Comparison of ENCODE assay signal across 1 cellular context in the genomic region with DNA sequence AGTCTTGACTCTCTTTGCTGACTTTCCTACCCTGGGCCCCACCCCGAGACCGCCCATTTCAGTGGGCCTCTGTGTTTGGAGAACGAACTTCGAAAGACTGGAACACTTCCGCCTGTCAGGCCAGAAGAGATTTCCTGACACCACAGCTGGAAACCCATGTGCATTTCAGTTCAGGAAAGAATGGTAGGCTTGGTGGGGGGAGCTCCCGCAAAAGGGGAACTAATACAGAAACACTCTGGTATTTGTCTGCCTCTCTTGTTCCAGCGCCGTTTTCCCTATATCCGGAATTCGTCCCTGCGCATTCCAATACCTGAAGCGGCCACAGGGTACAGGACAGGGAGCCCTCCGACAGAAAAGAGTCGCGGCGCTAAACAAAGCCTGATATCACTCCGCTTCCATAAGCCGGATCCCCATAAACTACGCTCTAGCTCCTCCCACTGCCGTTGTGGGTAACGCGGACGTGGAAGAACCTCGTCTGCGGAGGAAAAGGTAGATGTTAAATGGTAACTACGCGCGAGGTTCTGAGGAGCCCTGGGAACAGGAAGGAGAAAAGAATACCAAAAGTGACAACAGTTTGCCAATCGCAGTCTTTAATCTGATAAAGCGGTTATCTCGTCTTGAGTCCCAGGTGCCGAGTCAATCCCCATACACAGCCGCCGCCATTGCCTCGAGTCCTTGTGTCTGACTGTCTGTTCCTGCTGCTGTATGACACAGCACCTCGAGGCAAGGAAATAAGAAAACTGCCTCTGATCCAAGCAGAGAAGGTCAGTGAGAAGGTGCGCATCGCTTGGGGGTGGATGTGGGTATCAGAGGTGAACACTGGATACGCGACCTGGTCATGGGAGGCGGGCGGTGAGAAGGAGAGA.
TF ChIP-seq lines count a peak whose summit lies in the region.

A gene (plus strand): TSS at position 432 of the 866 bp plus-strand sequence. CDS start 2,627 bp downstream, outside the sequence.

TF ChIP-seq in HepG2, 621 proteins besides CTCF, POLR2A, EP300 and RAD21 (continued from another document and continues in another):
- TF ChIP-seq, protein P1, sequence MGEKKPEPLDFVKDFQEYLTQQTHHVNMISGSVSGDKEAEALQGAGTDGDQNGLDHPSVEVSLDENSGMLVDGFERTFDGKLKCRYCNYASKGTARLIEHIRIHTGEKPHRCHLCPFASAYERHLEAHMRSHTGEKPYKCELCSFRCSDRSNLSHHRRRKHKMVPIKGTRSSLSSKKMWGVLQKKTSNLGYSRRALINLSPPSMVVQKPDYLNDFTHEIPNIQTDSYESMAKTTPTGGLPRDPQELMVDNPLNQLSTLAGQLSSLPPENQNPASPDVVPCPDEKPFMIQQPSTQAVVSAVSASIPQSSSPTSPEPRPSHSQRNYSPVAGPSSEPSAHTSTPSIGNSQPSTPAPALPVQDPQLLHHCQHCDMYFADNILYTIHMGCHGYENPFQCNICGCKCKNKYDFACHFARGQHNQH (CRISPR knock-in tag; IDR thresholded peaks at IDR 0.05): no peak; the same call in 1 of the 2 replicates
- TF ChIP-seq, protein P2, sequence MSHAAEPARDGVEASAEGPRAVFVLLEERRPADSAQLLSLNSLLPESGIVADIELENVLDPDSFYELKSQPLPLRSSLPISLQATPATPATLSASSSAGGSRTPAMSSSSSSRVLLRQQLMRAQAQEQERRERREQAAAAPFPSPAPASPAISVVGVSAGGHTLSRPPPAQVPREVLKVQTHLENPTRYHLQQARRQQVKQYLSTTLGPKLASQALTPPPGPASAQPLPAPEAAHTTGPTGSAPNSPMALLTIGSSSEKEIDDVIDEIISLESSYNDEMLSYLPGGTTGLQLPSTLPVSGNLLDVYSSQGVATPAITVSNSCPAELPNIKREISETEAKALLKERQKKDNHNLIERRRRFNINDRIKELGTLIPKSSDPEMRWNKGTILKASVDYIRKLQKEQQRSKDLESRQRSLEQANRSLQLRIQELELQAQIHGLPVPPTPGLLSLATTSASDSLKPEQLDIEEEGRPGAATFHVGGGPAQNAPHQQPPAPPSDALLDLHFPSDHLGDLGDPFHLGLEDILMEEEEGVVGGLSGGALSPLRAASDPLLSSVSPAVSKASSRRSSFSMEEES (CRISPR knock-in tag; IDR thresholded peaks at IDR 0.05): 0 out of 2 replicates have a peak, but pooled peaks have one; percentile 26
- 0 out of 2 replicates have a peak, but pooled peaks have one; percentile 10 for TF ChIP-seq THAP11 (CRISPR knock-in tag; IDR thresholded peaks at IDR 0.05)
- no peak for TF ChIP-seq ZNF256 (CRISPR knock-in tag; conservative IDR thresholded peaks at IDR 0.05)
- TF ChIP-seq THYN1 (CRISPR knock-in tag; IDR thresholded peaks at IDR 0.05; ENCODE audit: borderline replicate concordance, low read depth): no peak
- TF ChIP-seq, protein P3, sequence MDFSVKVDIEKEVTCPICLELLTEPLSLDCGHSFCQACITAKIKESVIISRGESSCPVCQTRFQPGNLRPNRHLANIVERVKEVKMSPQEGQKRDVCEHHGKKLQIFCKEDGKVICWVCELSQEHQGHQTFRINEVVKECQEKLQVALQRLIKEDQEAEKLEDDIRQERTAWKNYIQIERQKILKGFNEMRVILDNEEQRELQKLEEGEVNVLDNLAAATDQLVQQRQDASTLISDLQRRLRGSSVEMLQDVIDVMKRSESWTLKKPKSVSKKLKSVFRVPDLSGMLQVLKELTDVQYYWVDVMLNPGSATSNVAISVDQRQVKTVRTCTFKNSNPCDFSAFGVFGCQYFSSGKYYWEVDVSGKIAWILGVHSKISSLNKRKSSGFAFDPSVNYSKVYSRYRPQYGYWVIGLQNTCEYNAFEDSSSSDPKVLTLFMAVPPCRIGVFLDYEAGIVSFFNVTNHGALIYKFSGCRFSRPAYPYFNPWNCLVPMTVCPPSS (IDR thresholded peaks at IDR 0.05): no peak
- TF ChIP-seq DNMT3B (CRISPR knock-in tag; conservative IDR thresholded peaks at IDR 0.05): no peak
- TF ChIP-seq, protein P4, sequence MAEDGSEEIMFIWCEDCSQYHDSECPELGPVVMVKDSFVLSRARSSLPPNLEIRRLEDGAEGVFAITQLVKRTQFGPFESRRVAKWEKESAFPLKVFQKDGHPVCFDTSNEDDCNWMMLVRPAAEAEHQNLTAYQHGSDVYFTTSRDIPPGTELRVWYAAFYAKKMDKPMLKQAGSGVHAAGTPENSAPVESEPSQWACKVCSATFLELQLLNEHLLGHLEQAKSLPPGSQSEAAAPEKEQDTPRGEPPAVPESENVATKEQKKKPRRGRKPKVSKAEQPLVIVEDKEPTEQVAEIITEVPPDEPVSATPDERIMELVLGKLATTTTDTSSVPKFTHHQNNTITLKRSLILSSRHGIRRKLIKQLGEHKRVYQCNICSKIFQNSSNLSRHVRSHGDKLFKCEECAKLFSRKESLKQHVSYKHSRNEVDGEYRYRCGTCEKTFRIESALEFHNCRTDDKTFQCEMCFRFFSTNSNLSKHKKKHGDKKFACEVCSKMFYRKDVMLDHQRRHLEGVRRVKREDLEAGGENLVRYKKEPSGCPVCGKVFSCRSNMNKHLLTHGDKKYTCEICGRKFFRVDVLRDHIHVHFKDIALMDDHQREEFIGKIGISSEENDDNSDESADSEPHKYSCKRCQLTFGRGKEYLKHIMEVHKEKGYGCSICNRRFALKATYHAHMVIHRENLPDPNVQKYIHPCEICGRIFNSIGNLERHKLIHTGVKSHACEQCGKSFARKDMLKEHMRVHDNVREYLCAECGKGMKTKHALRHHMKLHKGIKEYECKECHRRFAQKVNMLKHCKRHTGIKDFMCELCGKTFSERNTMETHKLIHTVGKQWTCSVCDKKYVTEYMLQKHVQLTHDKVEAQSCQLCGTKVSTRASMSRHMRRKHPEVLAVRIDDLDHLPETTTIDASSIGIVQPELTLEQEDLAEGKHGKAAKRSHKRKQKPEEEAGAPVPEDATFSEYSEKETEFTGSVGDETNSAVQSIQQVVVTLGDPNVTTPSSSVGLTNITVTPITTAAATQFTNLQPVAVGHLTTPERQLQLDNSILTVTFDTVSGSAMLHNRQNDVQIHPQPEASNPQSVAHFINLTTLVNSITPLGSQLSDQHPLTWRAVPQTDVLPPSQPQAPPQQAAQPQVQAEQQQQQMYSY (CRISPR knock-in tag; IDR thresholded peaks at IDR 0.05): no peak
- TF ChIP-seq, protein P5, sequence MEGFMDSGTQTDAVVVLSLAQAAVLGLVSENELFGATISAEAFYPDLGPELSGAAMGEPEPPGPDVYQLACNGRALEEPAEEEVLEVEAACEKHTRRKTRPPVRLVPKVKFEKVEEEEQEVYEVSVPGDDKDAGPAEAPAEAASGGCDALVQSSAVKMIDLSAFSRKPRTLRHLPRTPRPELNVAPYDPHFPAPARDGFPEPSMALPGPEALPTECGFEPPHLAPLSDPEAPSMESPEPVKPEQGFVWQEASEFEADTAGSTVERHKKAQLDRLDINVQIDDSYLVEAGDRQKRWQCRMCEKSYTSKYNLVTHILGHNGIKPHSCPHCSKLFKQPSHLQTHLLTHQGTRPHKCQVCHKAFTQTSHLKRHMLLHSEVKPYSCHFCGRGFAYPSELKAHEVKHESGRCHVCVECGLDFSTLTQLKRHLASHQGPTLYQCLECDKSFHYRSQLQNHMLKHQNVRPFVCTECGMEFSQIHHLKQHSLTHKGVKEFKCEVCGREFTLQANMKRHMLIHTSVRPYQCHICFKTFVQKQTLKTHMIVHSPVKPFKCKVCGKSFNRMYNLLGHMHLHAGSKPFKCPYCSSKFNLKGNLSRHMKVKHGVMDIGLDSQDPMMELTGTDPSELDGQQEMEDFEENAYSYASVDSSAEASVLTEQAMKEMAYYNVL (CRISPR knock-in tag; IDR thresholded peaks at IDR 0.05; ENCODE audit: borderline replicate concordance): no peak
- TF ChIP-seq PHF20 (CRISPR knock-in tag; IDR thresholded peaks at IDR 0.05): peak; percentile 67
- no peak for TF ChIP-seq LCORL (IDR thresholded peaks at IDR 0.05)
- no peak for TF ChIP-seq LCORL (CRISPR knock-in tag; IDR thresholded peaks at IDR 0.05)
- no peak for TF ChIP-seq ZNF773 (CRISPR knock-in tag; IDR thresholded peaks at IDR 0.05; ENCODE audit: borderline replicate concordance)
- no peak for TF ChIP-seq SOX6 (IDR thresholded peaks at IDR 0.05)
- peak; percentile 46; the same call in 1 of the 2 replicates for TF ChIP-seq SOX6 (CRISPR knock-in tag; IDR thresholded peaks at IDR 0.05)
- TF ChIP-seq ZNF549 (CRISPR knock-in tag; IDR thresholded peaks at IDR 0.05): no peak
- TF ChIP-seq JDP2 (CRISPR knock-in tag; IDR thresholded peaks at IDR 0.05; ENCODE audit: borderline replicate concordance): no peak
- peak; percentile 50; the same call in 1 of the 2 replicates for TF ChIP-seq HOXA3 (CRISPR knock-in tag; IDR thresholded peaks at IDR 0.05)
- TF ChIP-seq KMT2B (CRISPR knock-in tag; IDR thresholded peaks at IDR 0.05): peak; percentile 80
- no peak for TF ChIP-seq ZNF333 (CRISPR knock-in tag; IDR thresholded peaks at IDR 0.05; ENCODE audit: borderline replicate concordance)
- no peak for TF ChIP-seq HOXA7 (CRISPR knock-in tag; IDR thresholded peaks at IDR 0.05)
- no peak for TF ChIP-seq ZSCAN12 (CRISPR knock-in tag; IDR thresholded peaks at IDR 0.05)
- TF ChIP-seq, protein P6, sequence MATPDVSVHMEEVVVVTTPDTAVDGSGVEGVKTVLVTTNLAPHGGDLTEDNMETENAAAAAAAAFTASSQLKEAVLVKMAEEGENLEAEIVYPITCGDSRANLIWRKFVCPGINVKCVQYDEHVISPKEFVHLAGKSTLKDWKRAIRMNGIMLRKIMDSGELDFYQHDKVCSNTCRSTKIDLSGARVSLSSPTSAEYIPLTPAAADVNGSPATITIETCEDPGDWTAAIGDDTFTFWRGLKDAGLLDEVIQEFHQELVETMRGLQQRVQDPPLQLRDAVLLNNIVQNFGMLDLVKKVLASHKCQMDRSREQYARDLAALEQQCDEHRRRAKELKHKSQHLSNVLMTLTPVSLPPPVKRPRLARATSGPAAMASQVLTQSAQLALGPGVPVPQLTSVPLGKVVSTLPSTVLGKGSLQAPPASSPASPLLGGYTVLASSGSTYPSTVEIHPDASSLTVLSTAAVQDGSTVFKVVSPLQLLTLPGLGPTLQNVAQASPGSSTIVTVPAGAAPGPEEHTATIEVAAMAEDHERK (CRISPR knock-in tag; IDR thresholded peaks at IDR 0.05; ENCODE audit: low read depth): peak; percentile 51
- no peak for TF ChIP-seq NPAS2 (CRISPR knock-in tag; IDR thresholded peaks at IDR 0.05; ENCODE audit: borderline replicate concordance)
- TF ChIP-seq SAFB2 (CRISPR knock-in tag; IDR thresholded peaks at IDR 0.05; ENCODE audit: borderline replicate concordance, low read depth): no peak
- no peak for TF ChIP-seq MIER2 (CRISPR knock-in tag; IDR thresholded peaks at IDR 0.05)
- TF ChIP-seq ZBTB1 (CRISPR knock-in tag; IDR thresholded peaks at IDR 0.05; ENCODE audit: borderline replicate concordance): no peak
- TF ChIP-seq, protein P7, sequence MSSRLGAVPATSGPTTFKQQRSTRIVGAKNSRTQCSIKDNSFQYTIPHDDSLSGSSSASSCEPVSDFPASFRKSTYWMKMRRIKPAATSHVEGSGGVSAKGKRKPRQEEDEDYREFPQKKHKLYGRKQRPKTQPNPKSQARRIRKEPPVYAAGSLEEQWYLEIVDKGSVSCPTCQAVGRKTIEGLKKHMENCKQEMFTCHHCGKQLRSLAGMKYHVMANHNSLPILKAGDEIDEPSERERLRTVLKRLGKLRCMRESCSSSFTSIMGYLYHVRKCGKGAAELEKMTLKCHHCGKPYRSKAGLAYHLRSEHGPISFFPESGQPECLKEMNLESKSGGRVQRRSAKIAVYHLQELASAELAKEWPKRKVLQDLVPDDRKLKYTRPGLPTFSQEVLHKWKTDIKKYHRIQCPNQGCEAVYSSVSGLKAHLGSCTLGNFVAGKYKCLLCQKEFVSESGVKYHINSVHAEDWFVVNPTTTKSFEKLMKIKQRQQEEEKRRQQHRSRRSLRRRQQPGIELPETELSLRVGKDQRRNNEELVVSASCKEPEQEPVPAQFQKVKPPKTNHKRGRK (CRISPR knock-in tag; IDR thresholded peaks at IDR 0.05): no peak
- TF ChIP-seq, protein P8, sequence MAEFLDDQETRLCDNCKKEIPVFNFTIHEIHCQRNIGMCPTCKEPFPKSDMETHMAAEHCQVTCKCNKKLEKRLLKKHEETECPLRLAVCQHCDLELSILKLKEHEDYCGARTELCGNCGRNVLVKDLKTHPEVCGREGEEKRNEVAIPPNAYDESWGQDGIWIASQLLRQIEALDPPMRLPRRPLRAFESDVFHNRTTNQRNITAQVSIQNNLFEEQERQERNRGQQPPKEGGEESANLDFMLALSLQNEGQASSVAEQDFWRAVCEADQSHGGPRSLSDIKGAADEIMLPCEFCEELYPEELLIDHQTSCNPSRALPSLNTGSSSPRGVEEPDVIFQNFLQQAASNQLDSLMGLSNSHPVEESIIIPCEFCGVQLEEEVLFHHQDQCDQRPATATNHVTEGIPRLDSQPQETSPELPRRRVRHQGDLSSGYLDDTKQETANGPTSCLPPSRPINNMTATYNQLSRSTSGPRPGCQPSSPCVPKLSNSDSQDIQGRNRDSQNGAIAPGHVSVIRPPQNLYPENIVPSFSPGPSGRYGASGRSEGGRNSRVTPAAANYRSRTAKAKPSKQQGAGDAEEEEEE (CRISPR knock-in tag; IDR thresholded peaks at IDR 0.05; ENCODE audit: borderline replicate concordance): no peak
- TF ChIP-seq, protein P9, sequence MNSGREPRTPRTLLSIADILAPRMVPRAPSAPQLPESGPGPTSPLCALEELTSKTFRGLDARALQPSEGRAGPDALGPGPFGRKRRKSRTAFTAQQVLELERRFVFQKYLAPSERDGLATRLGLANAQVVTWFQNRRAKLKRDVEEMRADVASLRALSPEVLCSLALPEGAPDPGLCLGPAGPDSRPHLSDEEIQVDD (CRISPR knock-in tag; IDR thresholded peaks at IDR 0.05; ENCODE audit: borderline replicate concordance): no peak
- peak; percentile 30; the same call in 1 of the 2 replicates for TF ChIP-seq KMT2A (CRISPR knock-in tag; IDR thresholded peaks at IDR 0.05)
- TF ChIP-seq MED1 (CRISPR knock-in tag; IDR thresholded peaks at IDR 0.05): 0 out of 2 replicates have a peak, but pooled peaks have one; percentile 15
- TF ChIP-seq, protein P10, sequence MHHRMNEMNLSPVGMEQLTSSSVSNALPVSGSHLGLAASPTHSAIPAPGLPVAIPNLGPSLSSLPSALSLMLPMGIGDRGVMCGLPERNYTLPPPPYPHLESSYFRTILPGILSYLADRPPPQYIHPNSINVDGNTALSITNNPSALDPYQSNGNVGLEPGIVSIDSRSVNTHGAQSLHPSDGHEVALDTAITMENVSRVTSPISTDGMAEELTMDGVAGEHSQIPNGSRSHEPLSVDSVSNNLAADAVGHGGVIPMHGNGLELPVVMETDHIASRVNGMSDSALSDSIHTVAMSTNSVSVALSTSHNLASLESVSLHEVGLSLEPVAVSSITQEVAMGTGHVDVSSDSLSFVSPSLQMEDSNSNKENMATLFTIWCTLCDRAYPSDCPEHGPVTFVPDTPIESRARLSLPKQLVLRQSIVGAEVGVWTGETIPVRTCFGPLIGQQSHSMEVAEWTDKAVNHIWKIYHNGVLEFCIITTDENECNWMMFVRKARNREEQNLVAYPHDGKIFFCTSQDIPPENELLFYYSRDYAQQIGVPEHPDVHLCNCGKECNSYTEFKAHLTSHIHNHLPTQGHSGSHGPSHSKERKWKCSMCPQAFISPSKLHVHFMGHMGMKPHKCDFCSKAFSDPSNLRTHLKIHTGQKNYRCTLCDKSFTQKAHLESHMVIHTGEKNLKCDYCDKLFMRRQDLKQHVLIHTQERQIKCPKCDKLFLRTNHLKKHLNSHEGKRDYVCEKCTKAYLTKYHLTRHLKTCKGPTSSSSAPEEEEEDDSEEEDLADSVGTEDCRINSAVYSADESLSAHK (CRISPR knock-in tag; IDR thresholded peaks at IDR 0.05; ENCODE audit: borderline replicate concordance): no peak
- TF ChIP-seq ZNF3 (CRISPR knock-in tag; IDR thresholded peaks at IDR 0.05): no peak
- no peak for TF ChIP-seq ZNF230 (CRISPR knock-in tag; IDR thresholded peaks at IDR 0.05)
- TF ChIP-seq MAFF (IDR thresholded peaks at IDR 0.05; ENCODE audit: low read depth, low read length): no peak
